In the genomic region with DNA sequence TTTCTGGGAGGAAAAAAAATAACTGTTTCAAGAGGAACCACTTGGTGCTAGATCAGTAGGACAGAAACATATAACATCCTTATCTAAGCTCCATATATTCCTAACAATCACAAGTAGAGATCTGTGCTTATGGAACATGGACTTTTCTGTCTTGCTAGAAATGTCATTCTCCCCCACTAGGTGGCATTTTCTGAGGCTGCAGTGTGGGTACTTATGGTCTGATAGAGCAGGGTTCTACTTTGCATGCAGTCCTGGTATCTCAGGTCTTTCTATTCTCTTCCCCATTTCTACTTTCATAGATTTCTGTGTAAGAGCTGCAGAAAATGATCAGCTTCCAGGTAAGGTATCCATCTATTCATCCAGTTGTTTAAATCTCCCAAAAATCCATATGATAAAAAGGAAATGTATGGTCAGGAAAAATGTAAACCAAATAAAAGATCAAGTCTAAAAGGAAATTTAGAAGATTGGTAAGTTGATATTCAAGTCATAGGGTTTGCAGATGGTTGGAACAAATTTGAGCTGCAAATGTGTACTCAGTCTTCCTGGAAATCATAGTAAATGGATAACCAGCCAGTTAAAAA, we compare ENCODE assay signal across 8 cellular contexts. TPM values are rescaled to one million over a fixed set of nuclear protein-coding genes. Genes with fewer than 3 reads are reported as not detected.
DNase-seq lines count a peak whose midpoint lies in the region; ATAC-seq, FAIRE-seq and TF ChIP-seq lines count a peak whose summit lies in the region.

No MANE protein-coding gene starts in this region.

- peaks cover 25 to 29% (median 25%) of the 10 kb centered on the region in 3 donors for H3K4me1 Mint-ChIP-seq in CD8-positive, alpha-beta memory T cell

- peak overlapping the region in 3 of 8 donors; percentile 5 to 51 (median 19) for H3K27ac Mint-ChIP-seq in CD8-positive, alpha-beta memory T cell

- H3K4me3 Mint-ChIP-seq in CD8-positive, alpha-beta memory T cell = peak overlapping the region in 6 of 7 donors; percentile 8 to 91 (median 46)

- peak; percentile 97 for FAIRE-seq in GM19239 (lab: Jason Lieb, UNC)

- no peaks in the 10 kb centered on the region for H3K9me3 ChIP-seq in CD8-positive, alpha-beta memory T cell (ENCODE audit: low read length)

- H3K4me3 ChIP-seq in CD8-positive, alpha-beta memory T cell (ENCODE audit: low read length) = no peak overlapping the region
- no peak overlapping the region for H3K4me3 ChIP-seq in WI38 (ENCODE audit: low read depth, low read length)

- H3K36me3 Mint-ChIP-seq in CD8-positive, alpha-beta memory T cell = peaks cover 5 to 19% (median 12%) of the 10 kb centered on the region in 3 donors

- H3K27me3 ChIP-seq in CD8-positive, alpha-beta memory T cell (ENCODE audit: insufficient read depth, low read length, poor library complexity, severe bottlenecking) = no peaks in the 10 kb centered on the region

- H3K36me3 ChIP-seq in CD8-positive, alpha-beta memory T cell (ENCODE audit: insufficient read depth, low read length) = no peaks in the 10 kb centered on the region

- ATAC-seq in omental fat pad (ENCODE audit: low FRiP score) = no peak

- peaks cover 6 to 17% of the 10 kb centered on the region in 2 donors for H3K27me3 Mint-ChIP-seq in CD8-positive, alpha-beta memory T cell

- peaks cover 0 to 4% (median 2%) of the 10 kb centered on the region in 5 donors for H3K9me3 Mint-ChIP-seq in CD8-positive, alpha-beta memory T cell

- CTCF ChIA-PET in CD8-positive, alpha-beta memory T cell (lab: Charles Lee) = interaction anchor here (0.9 to 1.7 kb wide), 6 partner anchors 13 to 22 kb away, joined by 3 to 5 read pairs (median 3); no protein-coding TSS in a partner anchor

- no peak overlapping the region for H3K27ac ChIP-seq in CD8-positive, alpha-beta memory T cell (ENCODE audit: low read depth, low read length)

- peaks cover 20% of the 10 kb centered on the region for H3K4me1 ChIP-seq in CD8-positive, alpha-beta memory T cell (ENCODE audit: insufficient read depth, low read length)

- peak; percentile 39; the same call in 1 of the 2 replicates for TF ChIP-seq CTCF in WI38 (IDR thresholded peaks at IDR 0.05; ENCODE audit: low read depth, low read length)
- no peak for TF ChIP-seq CTCF in omental fat pad (IDR thresholded peaks at IDR 0.05)

- peak in 1 of 5 donors; percentile 12 for DNase-seq in CD8-positive, alpha-beta memory T cell
- DNase-seq in GM19239 (ENCODE audit: insufficient read length, low spot score) (peak; percentile 27), NCI-H2196 (lab: John Stamatoyannopoulos, UW; ENCODE audit: unreplicated experiment) (peak; percentile 45), fibroblast of the conjunctiva (ENCODE audit: low read depth) (peak; percentile 21), retina (peak; percentile 20), omental fat pad (ENCODE audit: low spot score) (no peak)
- DNase-seq in effector CD4-positive, alpha-beta T cell = no peak

- POLR2A ChIA-PET in CD8-positive, alpha-beta memory T cell (lab: Charles Lee) = interaction anchor here (0.8 to 1.3 kb wide), 2 partner anchors 24 to 83 kb away, joined by 3 to 4 read pairs; partner anchors contain the start of genes EXO5 and ZFP69B

RNA-seq across cellular contexts. Expression of gene ZNF684, which starts 1.5 kb away (rescaled TPM):
- 1 to 10 TPM; 4.5 to 4.7 TPM for total RNA-seq in CD8-positive, alpha-beta memory T cell
- polyA plus RNA-seq in CD8-positive, alpha-beta memory T cell = 5.9 TPM
- 1 to 10 TPM; 2.0 to 4.9 (median 3.0) TPM for total RNA-seq in omental fat pad

RNA-seq across cellular contexts. Expression of gene EXO5, which starts 24.4 kb away (rescaled TPM):
- total RNA-seq in CD8-positive, alpha-beta memory T cell = 10 to 100 TPM; 14.7 to 14.9 TPM
- 8.3 TPM for polyA plus RNA-seq in CD8-positive, alpha-beta memory T cell
- total RNA-seq in omental fat pad = 1 to 10 TPM; 3.9 to 9.1 (median 6.5) TPM

RNA-seq across cellular contexts. Expression of gene ZFP69, which starts 55.8 kb away (rescaled TPM):
- 1 to 10 TPM; 2.8 to 2.9 TPM for total RNA-seq in CD8-positive, alpha-beta memory T cell
- polyA plus RNA-seq in CD8-positive, alpha-beta memory T cell = 5.4 TPM
- 1 to 10 TPM; 1.1 to 5.2 (median 2.6) TPM for total RNA-seq in omental fat pad

Comparison
In these comparisons a context has a peak if more than half of its experiments do, and no peak if none do; other contexts are left out.
1. DNase-seq: peak in GM19239 (single experiment), NCI-H2196 (single experiment), fibroblast of the conjunctiva (single experiment) and retina (single experiment); none in omental fat pad (single experiment) and effector CD4-positive, alpha-beta T cell (single experiment).